In genomic region chr20:64064145-64064698, GRCh38 we compare ENCODE assay signal across 1 cellular context.
TF ChIP-seq lines count a peak whose summit lies in the region.

No MANE protein-coding gene starts in this region.

TF ChIP-seq in HepG2, 621 proteins besides CTCF, POLR2A, EP300 and RAD21 (continued from another document and continues in another):
- TF ChIP-seq SRSF4 (IDR thresholded peaks at IDR 0.05; ENCODE audit: low read depth, low read length, poor library complexity, severe bottlenecking), result no peak
- no peak for TF ChIP-seq SP1 (IDR thresholded peaks at IDR 0.05)
- TF ChIP-seq SP1 (CRISPR knock-in tag; IDR thresholded peaks at IDR 0.05), result peak; percentile 1; the same call in 1 of the 2 replicates
- TF ChIP-seq FLYWCH1 (CRISPR knock-in tag; IDR thresholded peaks at IDR 0.05), result no peak
- TF ChIP-seq ZNF501 (CRISPR knock-in tag; IDR thresholded peaks at IDR 0.05), result 0 out of 2 replicates have a peak, but pooled peaks have one; percentile 8
- TF ChIP-seq ZNF776 (CRISPR knock-in tag; IDR thresholded peaks at IDR 0.05), result no peak
- no peak for TF ChIP-seq ZNF512B (CRISPR knock-in tag; IDR thresholded peaks at IDR 0.05; ENCODE audit: borderline replicate concordance)
- peak; percentile 61; the same call in 1 of the 2 replicates for TF ChIP-seq TRAFD1 (CRISPR knock-in tag; IDR thresholded peaks at IDR 0.05; ENCODE audit: borderline replicate concordance)
- TF ChIP-seq ZNF282 (IDR thresholded peaks at IDR 0.05; ENCODE audit: partially characterized antibody), result no peak
- 0 out of 2 replicates have a peak, but pooled peaks have one; percentile 8 for TF ChIP-seq RXRA (CRISPR knock-in tag; IDR thresholded peaks at IDR 0.05)
- no peak; the same call in 1 of the 2 replicates for TF ChIP-seq DNMT1 (CRISPR knock-in tag; IDR thresholded peaks at IDR 0.05)
- TF ChIP-seq ZNF383 (CRISPR knock-in tag; IDR thresholded peaks at IDR 0.05; ENCODE audit: borderline replicate concordance), result no peak
- 0 out of 2 replicates have a peak, but pooled peaks have one; percentile 24 for TF ChIP-seq PAF1 (CRISPR knock-in tag; IDR thresholded peaks at IDR 0.05)
- TF ChIP-seq PHF21A (CRISPR knock-in tag; IDR thresholded peaks at IDR 0.05), result peak; percentile 46; the same call in 1 of the 2 replicates
- TF ChIP-seq IKZF1 (IDR thresholded peaks at IDR 0.05), result no peak
- TF ChIP-seq, protein P1, sequence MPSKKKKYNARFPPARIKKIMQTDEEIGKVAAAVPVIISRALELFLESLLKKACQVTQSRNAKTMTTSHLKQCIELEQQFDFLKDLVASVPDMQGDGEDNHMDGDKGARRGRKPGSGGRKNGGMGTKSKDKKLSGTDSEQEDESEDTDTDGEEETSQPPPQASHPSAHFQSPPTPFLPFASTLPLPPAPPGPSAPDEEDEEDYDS (CRISPR knock-in tag; IDR thresholded peaks at IDR 0.05), result no peak
- TF ChIP-seq, protein P2, sequence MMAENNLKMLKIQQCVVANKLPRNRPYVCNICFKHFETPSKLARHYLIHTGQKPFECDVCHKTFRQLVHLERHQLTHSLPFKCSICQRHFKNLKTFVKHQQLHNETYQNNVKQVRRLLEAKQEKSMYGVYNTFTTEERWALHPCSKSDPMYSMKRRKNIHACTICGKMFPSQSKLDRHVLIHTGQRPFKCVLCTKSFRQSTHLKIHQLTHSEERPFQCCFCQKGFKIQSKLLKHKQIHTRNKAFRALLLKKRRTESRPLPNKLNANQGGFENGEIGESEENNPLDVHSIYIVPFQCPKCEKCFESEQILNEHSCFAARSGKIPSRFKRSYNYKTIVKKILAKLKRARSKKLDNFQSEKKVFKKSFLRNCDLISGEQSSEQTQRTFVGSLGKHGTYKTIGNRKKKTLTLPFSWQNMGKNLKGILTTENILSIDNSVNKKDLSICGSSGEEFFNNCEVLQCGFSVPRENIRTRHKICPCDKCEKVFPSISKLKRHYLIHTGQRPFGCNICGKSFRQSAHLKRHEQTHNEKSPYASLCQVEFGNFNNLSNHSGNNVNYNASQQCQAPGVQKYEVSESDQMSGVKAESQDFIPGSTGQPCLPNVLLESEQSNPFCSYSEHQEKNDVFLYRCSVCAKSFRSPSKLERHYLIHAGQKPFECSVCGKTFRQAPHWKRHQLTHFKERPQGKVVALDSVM (CRISPR knock-in tag; IDR thresholded peaks at IDR 0.05), result peak; percentile 26; the same call in 1 of the 2 replicates
- no peak for TF ChIP-seq ATM (IDR thresholded peaks at IDR 0.05; ENCODE audit: borderline replicate concordance)
- no peak for TF ChIP-seq NKX3-1 (CRISPR knock-in tag; IDR thresholded peaks at IDR 0.05)
- peak; percentile 69; the same call in 1 of the 2 replicates for TF ChIP-seq HNRNPL (IDR thresholded peaks at IDR 0.05; ENCODE audit: low read depth, low read length)
- TF ChIP-seq ZNF432 (CRISPR knock-in tag; IDR thresholded peaks at IDR 0.05; ENCODE audit: borderline replicate concordance), result no peak
- no peak; the same call in none of the 2 replicates for TF ChIP-seq ZNF879 (CRISPR knock-in tag; IDR thresholded peaks at IDR 0.05)
- no peak for TF ChIP-seq KDM4B (CRISPR knock-in tag; IDR thresholded peaks at IDR 0.05)
- no peak for TF ChIP-seq THAP11 (CRISPR knock-in tag; IDR thresholded peaks at IDR 0.05)
- TF ChIP-seq SETDB1 (CRISPR knock-in tag; IDR thresholded peaks at IDR 0.05; ENCODE audit: borderline replicate concordance), result no peak
- TF ChIP-seq ZNF335 (CRISPR knock-in tag; IDR thresholded peaks at IDR 0.05), result no peak
- TF ChIP-seq ZNF547 (CRISPR knock-in tag; IDR thresholded peaks at IDR 0.05), result no peak
- no peak for TF ChIP-seq DBP (CRISPR knock-in tag; IDR thresholded peaks at IDR 0.05; ENCODE audit: not compliant biosample characterization)
- TF ChIP-seq ARID2 (CRISPR knock-in tag; IDR thresholded peaks at IDR 0.05; ENCODE audit: borderline replicate concordance), result 0 out of 2 replicates have a peak, but pooled peaks have one; percentile 53
- no peak for TF ChIP-seq EEA1 (CRISPR knock-in tag; IDR thresholded peaks at IDR 0.05; ENCODE audit: borderline replicate concordance)
- no peak; the same call in 1 of the 2 replicates for TF ChIP-seq HOXA3 (CRISPR knock-in tag; IDR thresholded peaks at IDR 0.05)
- TF ChIP-seq ETV6 (CRISPR knock-in tag; conservative IDR thresholded peaks at IDR 0.05), result no peak
- TF ChIP-seq PAX8 (CRISPR knock-in tag; IDR thresholded peaks at IDR 0.05; ENCODE audit: borderline replicate concordance), result peak; percentile 91; the same call in 1 of the 2 replicates
- TF ChIP-seq ARNTL (CRISPR knock-in tag; IDR thresholded peaks at IDR 0.05), result peak; percentile 82
- TF ChIP-seq, protein P3, sequence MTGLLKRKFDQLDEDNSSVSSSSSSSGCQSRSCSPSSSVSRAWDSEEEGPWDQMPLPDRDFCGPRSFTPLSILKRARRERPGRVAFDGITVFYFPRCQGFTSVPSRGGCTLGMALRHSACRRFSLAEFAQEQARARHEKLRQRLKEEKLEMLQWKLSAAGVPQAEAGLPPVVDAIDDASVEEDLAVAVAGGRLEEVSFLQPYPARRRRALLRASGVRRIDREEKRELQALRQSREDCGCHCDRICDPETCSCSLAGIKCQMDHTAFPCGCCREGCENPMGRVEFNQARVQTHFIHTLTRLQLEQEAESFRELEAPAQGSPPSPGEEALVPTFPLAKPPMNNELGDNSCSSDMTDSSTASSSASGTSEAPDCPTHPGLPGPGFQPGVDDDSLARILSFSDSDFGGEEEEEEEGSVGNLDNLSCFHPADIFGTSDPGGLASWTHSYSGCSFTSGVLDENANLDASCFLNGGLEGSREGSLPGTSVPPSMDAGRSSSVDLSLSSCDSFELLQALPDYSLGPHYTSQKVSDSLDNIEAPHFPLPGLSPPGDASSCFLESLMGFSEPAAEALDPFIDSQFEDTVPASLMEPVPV (CRISPR knock-in tag; IDR thresholded peaks at IDR 0.05), result no peak
- no peak for TF ChIP-seq ZNF446 (CRISPR knock-in tag; IDR thresholded peaks at IDR 0.05)
- no peak for TF ChIP-seq KAT2B (IDR thresholded peaks at IDR 0.05; ENCODE audit: borderline replicate concordance, low read depth, low read length)
- TF ChIP-seq UBTF (CRISPR knock-in tag; IDR thresholded peaks at IDR 0.05), result no peak
- no peak for TF ChIP-seq TGIF2 (CRISPR knock-in tag; IDR thresholded peaks at IDR 0.05)
- no peak for TF ChIP-seq ZNF614 (CRISPR knock-in tag; IDR thresholded peaks at IDR 0.05; ENCODE audit: borderline replicate concordance)
- no peak for TF ChIP-seq ZMYM2 (CRISPR knock-in tag; IDR thresholded peaks at IDR 0.05)
- no peak; the same call in 1 of the 2 replicates for TF ChIP-seq ZFP90 (CRISPR knock-in tag; IDR thresholded peaks at IDR 0.05; ENCODE audit: borderline replicate concordance)
- TF ChIP-seq ZSCAN12 (CRISPR knock-in tag; IDR thresholded peaks at IDR 0.05), result no peak
- TF ChIP-seq ZNF30 (CRISPR knock-in tag; IDR thresholded peaks at IDR 0.05), result no peak
- TF ChIP-seq, protein P4, sequence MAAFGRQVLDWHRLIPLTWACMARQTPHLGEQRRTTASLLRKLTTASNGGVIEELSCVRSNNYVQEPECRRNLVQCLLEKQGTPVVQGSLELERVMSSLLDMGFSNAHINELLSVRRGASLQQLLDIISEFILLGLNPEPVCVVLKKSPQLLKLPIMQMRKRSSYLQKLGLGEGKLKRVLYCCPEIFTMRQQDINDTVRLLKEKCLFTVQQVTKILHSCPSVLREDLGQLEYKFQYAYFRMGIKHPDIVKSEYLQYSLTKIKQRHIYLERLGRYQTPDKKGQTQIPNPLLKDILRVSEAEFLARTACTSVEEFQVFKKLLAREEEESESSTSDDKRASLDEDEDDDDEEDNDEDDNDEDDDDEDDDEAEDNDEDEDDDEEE (CRISPR knock-in tag; IDR thresholded peaks at IDR 0.05), result no peak
- TF ChIP-seq AGO2 (optimal IDR thresholded peaks at IDR 0.05; ENCODE audit: low read depth, low read length), result no peak
- no peak for TF ChIP-seq REPIN1 (CRISPR knock-in tag; IDR thresholded peaks at IDR 0.05; ENCODE audit: borderline replicate concordance, low read depth)
- no peak for TF ChIP-seq ZNF10 (CRISPR knock-in tag; IDR thresholded peaks at IDR 0.05; ENCODE audit: borderline replicate concordance, low read depth)
- TF ChIP-seq ISL2 (CRISPR knock-in tag; IDR thresholded peaks at IDR 0.05), result no peak
- TF ChIP-seq ZNF230 (CRISPR knock-in tag; IDR thresholded peaks at IDR 0.05), result no peak
- TF ChIP-seq NR2F1 (CRISPR knock-in tag; IDR thresholded peaks at IDR 0.05), result no peak
- no peak for TF ChIP-seq ZNF33A (CRISPR knock-in tag; IDR thresholded peaks at IDR 0.05; ENCODE audit: borderline replicate concordance)
- TF ChIP-seq ZKSCAN1 (IDR thresholded peaks at IDR 0.05; ENCODE audit: low read length), result no peak
- TF ChIP-seq, protein P5, sequence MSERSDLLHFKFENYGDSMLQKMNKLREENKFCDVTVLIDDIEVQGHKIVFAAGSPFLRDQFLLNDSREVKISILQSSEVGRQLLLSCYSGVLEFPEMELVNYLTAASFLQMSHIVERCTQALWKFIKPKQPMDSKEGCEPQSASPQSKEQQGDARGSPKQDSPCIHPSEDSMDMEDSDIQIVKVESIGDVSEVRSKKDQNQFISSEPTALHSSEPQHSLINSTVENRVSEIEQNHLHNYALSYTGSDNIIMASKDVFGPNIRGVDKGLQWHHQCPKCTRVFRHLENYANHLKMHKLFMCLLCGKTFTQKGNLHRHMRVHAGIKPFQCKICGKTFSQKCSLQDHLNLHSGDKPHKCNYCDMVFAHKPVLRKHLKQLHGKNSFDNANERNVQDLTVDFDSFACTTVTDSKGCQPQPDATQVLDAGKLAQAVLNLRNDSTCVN (CRISPR knock-in tag; IDR thresholded peaks at IDR 0.05; ENCODE audit: borderline replicate concordance), result no peak
- TF ChIP-seq, protein P6, sequence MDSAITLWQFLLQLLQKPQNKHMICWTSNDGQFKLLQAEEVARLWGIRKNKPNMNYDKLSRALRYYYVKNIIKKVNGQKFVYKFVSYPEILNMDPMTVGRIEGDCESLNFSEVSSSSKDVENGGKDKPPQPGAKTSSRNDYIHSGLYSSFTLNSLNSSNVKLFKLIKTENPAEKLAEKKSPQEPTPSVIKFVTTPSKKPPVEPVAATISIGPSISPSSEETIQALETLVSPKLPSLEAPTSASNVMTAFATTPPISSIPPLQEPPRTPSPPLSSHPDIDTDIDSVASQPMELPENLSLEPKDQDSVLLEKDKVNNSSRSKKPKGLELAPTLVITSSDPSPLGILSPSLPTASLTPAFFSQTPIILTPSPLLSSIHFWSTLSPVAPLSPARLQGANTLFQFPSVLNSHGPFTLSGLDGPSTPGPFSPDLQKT (CRISPR knock-in tag; IDR thresholded peaks at IDR 0.05; ENCODE audit: borderline replicate concordance), result no peak
- TF ChIP-seq ZNF746 (CRISPR knock-in tag; IDR thresholded peaks at IDR 0.05), result no peak; the same call in 1 of the 2 replicates
- TF ChIP-seq ZNF292 (CRISPR knock-in tag; IDR thresholded peaks at IDR 0.05; ENCODE audit: borderline replicate concordance, low read depth), result no peak
- no peak for TF ChIP-seq KAT8 (CRISPR knock-in tag; IDR thresholded peaks at IDR 0.05)
